Comparison of ENCODE assay signal across 8 cellular contexts in the genomic region with DNA sequence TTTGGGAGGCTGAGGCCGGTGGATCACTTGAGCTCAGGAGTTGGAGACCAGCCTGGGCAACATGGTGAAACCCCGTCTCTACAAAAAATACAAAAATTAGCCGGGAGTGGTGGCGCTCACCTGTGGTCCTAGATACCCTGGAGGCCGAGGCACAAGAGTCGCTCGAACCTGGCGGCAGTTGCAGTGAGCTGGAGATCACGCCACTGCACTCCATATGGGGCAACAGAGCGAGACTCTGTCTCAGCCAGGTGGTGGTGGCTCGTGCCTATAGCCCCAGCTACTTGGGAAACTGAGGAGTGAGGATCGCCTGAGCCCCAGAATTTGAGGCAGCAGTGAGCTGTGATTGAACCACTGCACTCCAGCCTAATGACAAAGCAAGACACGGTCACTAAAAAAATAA.
"Had no signal": no experiment of that assay in that cellular context is flagged by ENCODE, and none has a peak within 500 bp of the region (broad histone marks: within the 10 kb centered on the region; RNA-seq: fewer than 3 reads in every experiment).

No MANE protein-coding gene starts in this region.

- H3K9me3 Mint-ChIP-seq: H9 had no signal

- H3K27ac ChIP-seq: GM23248 had no signal

- DNase-seq: GM23248, GOT3, H9, HCEC 1CT, IMR-90 had no signal

- H3K9ac ChIP-seq: GM23248 had no signal

- H3K27ac Mint-ChIP-seq: H9 had no signal

- H3K4me3 Mint-ChIP-seq: H9 had no signal

- H3K4me3 ChIP-seq: GM23248, K562 had no signal

- ATAC-seq: K562 had no signal

- FAIRE-seq: H54, HTR-8/SVneo, K562 had no signal
